Comparison of ENCODE assay signal across 8 cellular contexts in genomic region chr5:39073759-39074008, GRCh38. TPM values are rescaled to one million over a fixed set of nuclear protein-coding genes. Genes with fewer than 3 reads are reported as not detected.
DNase-seq lines count a peak whose midpoint lies in the region; ATAC-seq, FAIRE-seq and TF ChIP-seq lines count a peak whose summit lies in the region.

No MANE protein-coding gene starts in this region.

- peaks cover 33% of the 10 kb centered on the region for H4K20me1 ChIP-seq in astrocyte (ENCODE audit: insufficient read depth, low read length)

- peaks cover 48% of the 10 kb centered on the region for H3K79me2 ChIP-seq in astrocyte (ENCODE audit: insufficient read depth, low read length)

- no peak for TF ChIP-seq CTCF in CD4-positive, alpha-beta T cell (IDR thresholded peaks at IDR 0.05)
- TF ChIP-seq CTCF in astrocyte (IDR thresholded peaks at IDR 0.05; ENCODE audit: insufficient read depth, low read depth, low read length) (no peak), lower leg skin (IDR thresholded peaks at IDR 0.05) (no peak), transverse colon (IDR thresholded peaks at IDR 0.05) (no peak)

- 0% methylated on average over 3 to 4 of the region's 27 CpGs for WGBS in lower leg skin, 2 donors
- 4% methylated on average over 11 of the region's 27 CpGs; no CpG with 5 or more reads in 1 of the 2 donors for WGBS in transverse colon (ENCODE audit: low coverage in 1 of 2), 2 donors

- TF ChIP-seq POLR2A in lower leg skin (IDR thresholded peaks at IDR 0.05): no peak
- no peak for TF ChIP-seq POLR2A in transverse colon (IDR thresholded peaks at IDR 0.05)

- H3K9me3 ChIP-seq in CD4-positive, alpha-beta T cell (ENCODE audit: control insufficient read depth, low read length): no peaks in the 10 kb centered on the region
- no peaks in the 10 kb centered on the region for H3K9me3 ChIP-seq in astrocyte (ENCODE audit: insufficient read depth, low read depth, low read length)
- H3K9me3 ChIP-seq in transverse colon: no peaks in the 10 kb centered on the region

- peaks cover 69% of the 10 kb centered on the region for H3K4me1 Mint-ChIP-seq in CD4-positive, alpha-beta T cell (ENCODE audit: low read depth)
- H3K4me1 Mint-ChIP-seq in astrocyte (ENCODE audit: low read depth, unreplicated experiment): peaks cover 33% of the 10 kb centered on the region

- H3K27ac Mint-ChIP-seq in CD4-positive, alpha-beta T cell: peak overlapping the region; percentile 100
- H3K27ac Mint-ChIP-seq in astrocyte (ENCODE audit: unreplicated experiment): no peak overlapping the region

- H3K36me3 ChIP-seq in astrocyte (ENCODE audit: insufficient read depth, low read length): no peaks in the 10 kb centered on the region
- H3K36me3 ChIP-seq in transverse colon: no peaks in the 10 kb centered on the region

- H3K27ac ChIP-seq in CD4-positive, alpha-beta T cell (ENCODE audit: low read depth, low read length): peak overlapping the region; percentile 97
- peak overlapping the region; percentile 97 for H3K27ac ChIP-seq in astrocyte (ENCODE audit: low read depth, low read length)
- peak overlapping the region; percentile 96 to 100 (median 99) for H3K27ac ChIP-seq in transverse colon

- H3K27me3 Mint-ChIP-seq in CD4-positive, alpha-beta T cell: peaks cover 8% of the 10 kb centered on the region
- no peaks in the 10 kb centered on the region for H3K27me3 Mint-ChIP-seq in astrocyte (ENCODE audit: low read depth, unreplicated experiment)

- H3K36me3 Mint-ChIP-seq in CD4-positive, alpha-beta T cell (ENCODE audit: low read depth): peaks cover 56% of the 10 kb centered on the region
- H3K36me3 Mint-ChIP-seq in astrocyte (ENCODE audit: low read depth, unreplicated experiment): peaks cover 2% of the 10 kb centered on the region

- H3K4me3 ChIP-seq in astrocyte (ENCODE audit: insufficient read depth, low read depth, low read length): peak overlapping the region; percentile 95
- H3K4me3 ChIP-seq in lower leg skin (ENCODE audit: low read depth, poor library complexity, severe bottlenecking): peak overlapping the region; percentile 99
- peak overlapping the region; percentile 82 to 99 (median 93) for H3K4me3 ChIP-seq in transverse colon

- intact Hi-C loops in CD4-positive, alpha-beta T cell (cut with DNase I, micrococcal nuclease): loop anchor here (2.0 to 5.0 kb wide), 6 partner anchors 15 to 129 kb away; no protein-coding TSS in a partner anchor
- intact Hi-C loops in lower leg skin (cut with DNase I; ENCODE audit: low total_unique reads): loop anchor here (10.0 kb wide), 1 partner anchor 79 kb away; no protein-coding TSS in a partner anchor
- intact Hi-C loops in transverse colon (cut with DNase I; ENCODE audit: low total_unique reads): no loop called here

- H3K4me2 ChIP-seq in astrocyte (ENCODE audit: low read length): peak overlapping the region; percentile 88

- H3K4me1 ChIP-seq in astrocyte (ENCODE audit: insufficient read depth, low read length) (peaks cover 12% of the 10 kb centered on the region), transverse colon (peaks cover 12 to 41% (median 27%) of the 10 kb centered on the region in 4 donors)

- peaks cover 14% of the 10 kb centered on the region for H3K27me3 ChIP-seq in CD4-positive, alpha-beta T cell (ENCODE audit: control insufficient read depth, insufficient read depth, low read length)
- H3K27me3 ChIP-seq in astrocyte (ENCODE audit: insufficient read depth, low read length) (no peaks in the 10 kb centered on the region), transverse colon (no peaks in the 10 kb centered on the region)

- CTCF ChIA-PET in CD4-positive, alpha-beta T cell (lab: Charles Lee): no interaction called here

- no peaks in the 10 kb centered on the region for H3K9me3 Mint-ChIP-seq in CD4-positive, alpha-beta T cell
- no peaks in the 10 kb centered on the region for H3K9me3 Mint-ChIP-seq in astrocyte (ENCODE audit: unreplicated experiment)

- H3K4me3 Mint-ChIP-seq in CD4-positive, alpha-beta T cell: peak overlapping the region; percentile 100
- peak overlapping the region; percentile 98 for H3K4me3 Mint-ChIP-seq in astrocyte (ENCODE audit: unreplicated experiment)

- TF ChIP-seq EP300 in transverse colon (IDR thresholded peaks at IDR 0.05; ENCODE audit: low read depth): no peak

- peak in 1 of 10 experiments; percentile 23 for DNase-seq in CD4-positive, alpha-beta T cell
- DNase-seq in astrocyte (ENCODE audit: low read depth) (no peak), lower leg skin (ENCODE audit: low spot score in 2 of 2) (no peak), transverse colon (no peak), midbrain (lab: John Stamatoyannopoulos, UW) (no peak), Kasumi-1 (lab: John Stamatoyannopoulos, UW) (no peak)

- ATAC-seq in CD4-positive, alpha-beta T cell (ENCODE audit: poor library complexity): peak; percentile 10
- ATAC-seq in GM19463 (IDR thresholded peaks at IDR 0.05; ENCODE audit: unreplicated experiment) (peak; percentile 17), HG03457 (IDR thresholded peaks at IDR 0.05; ENCODE audit: unreplicated experiment) (peak; percentile 29)

- POLR2A ChIA-PET in CD4-positive, alpha-beta T cell (lab: Charles Lee): interaction anchor here (0.6 to 1.9 kb wide), 14 partner anchors 11 to 144 kb away, joined by 3 to 10 read pairs (median 4); no protein-coding TSS in a partner anchor

- H3K9ac ChIP-seq in astrocyte (ENCODE audit: low read length): peak overlapping the region; percentile 99

- in situ Hi-C loops in transverse colon (cut with MboI; ENCODE audit: low pct_ligation_motif_present in 1 of 4, low pct_unique_long_range_greater_than_20kb in 1 of 4, low sequenced_read_pairs in 3 of 4): no loop called here

- FAIRE-seq in astrocyte (lab: Jason Lieb, UNC): no peak

- H2AFZ ChIP-seq in astrocyte (ENCODE audit: low read depth, low read length): peak overlapping the region; percentile 34

RNA-seq across cellular contexts. Expression of gene RICTOR, which starts 0.5 kb away (rescaled TPM):
- 100 to 1,000 TPM; 125 TPM for total RNA-seq in CD4-positive, alpha-beta T cell
- total RNA-seq in astrocyte: 38.2 and 43.2 TPM in 2 replicates
- 10 to 100 TPM; 21.7 to 46.7 (median 33.4) TPM for total RNA-seq in lower leg skin
- 10 to 100 TPM; 20.7 to 44.8 (median 25.8) TPM for total RNA-seq in transverse colon
